31 cellular contexts compared by ENCODE assay signal in the genomic region with DNA sequence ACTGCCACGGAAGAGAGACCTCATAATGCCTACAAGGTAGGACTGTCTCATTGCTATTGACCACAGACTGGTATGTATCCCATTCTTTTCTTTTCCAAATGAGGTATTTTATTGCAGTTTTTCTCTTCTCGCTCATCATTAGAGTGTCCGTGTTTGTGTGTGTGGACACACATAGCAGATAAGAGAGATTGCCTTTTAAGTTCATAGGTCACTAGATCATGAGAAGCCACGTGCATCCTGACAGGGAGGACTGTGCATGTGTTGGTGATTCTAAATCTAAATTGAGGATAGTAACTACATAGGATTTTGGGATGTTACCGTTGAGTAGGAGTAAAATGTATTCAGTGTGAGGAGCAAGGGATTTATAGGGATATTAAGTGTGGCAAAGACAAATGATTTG. TPM values are rescaled to one million over a fixed set of nuclear protein-coding genes. Genes with fewer than 3 reads are reported as not detected.
"Had no signal": no experiment of that assay in that cellular context is flagged by ENCODE, and none has a peak within 500 bp of the region (broad histone marks: within the 10 kb centered on the region; RNA-seq: fewer than 3 reads in every experiment).

No MANE protein-coding gene starts in this region.

- H3K9me3 Mint-ChIP-seq: natural killer cell treated with Interleukin-12 subunit alpha and Interleukin-12 subunit beta and Interleukin-15 and Interleukin-18, amount 100 ng/mL, for 72 hours; neural crest cell; stimulated activated memory B cell treated with anti-CD40 and anti-IgM and Interleukin-4, amounts not matched to agents 10 μg/mL and 1 μg/mL and 100 μg/mL, for 72 hours; stimulated activated naive CD8-positive, alpha-beta T cell treated with anti-CD3 and anti-CD28 coated beads, Interleukin-15, amount 100 ng/mL, for 72 hours; type B pancreatic cell had no signal

- H3K27me3 ChIP-seq: neutrophil, pancreas, spleen, suprapubic skin, testis, tibial artery, transverse colon, upper lobe of right lung, vagina had no signal

- H3K36me3 ChIP-seq: neutrophil, pancreas, spleen, suprapubic skin, tibial artery, transverse colon, upper lobe of right lung, vagina had no signal

- H3K4me1 ChIP-seq: pancreas, psoas muscle, spleen, suprapubic skin, testis, tibial artery, transverse colon, upper lobe of right lung, vagina had no signal

- H3K4me3 Mint-ChIP-seq: naive thymus-derived CD8-positive, alpha-beta T cell; natural killer cell treated with Interleukin-12 subunit alpha and Interleukin-12 subunit beta and Interleukin-15 and Interleukin-18, amount 100 ng/mL, for 72 hours; nephron progenitor cell; neural crest cell; stimulated activated memory B cell treated with anti-CD40 and anti-IgM and Interleukin-4, amounts not matched to agents 10 μg/mL and 1 μg/mL and 100 μg/mL, for 72 hours; stimulated activated naive CD8-positive, alpha-beta T cell treated with anti-CD3 and anti-CD28 coated beads, Interleukin-15, amount 100 ng/mL, for 72 hours; type B pancreatic cell had no signal

- FAIRE-seq: pancreas had no signal

- H3K4me2 ChIP-seq: smooth muscle cell had no signal

- H3K4me3 ChIP-seq: pancreas, psoas muscle, skin epidermis, smooth muscle cell, spleen, suprapubic skin, tibial artery, transverse colon, upper lobe of right lung, vagina had no signal

- H3K27ac Mint-ChIP-seq: naive thymus-derived CD8-positive, alpha-beta T cell; natural killer cell treated with Interleukin-12 subunit alpha and Interleukin-12 subunit beta and Interleukin-15 and Interleukin-18, amount 100 ng/mL, for 72 hours; nephron progenitor cell; stimulated activated memory B cell treated with anti-CD40 and anti-IgM and Interleukin-4, amounts not matched to agents 10 μg/mL and 1 μg/mL and 100 μg/mL, for 72 hours; stimulated activated naive CD8-positive, alpha-beta T cell treated with anti-CD3 and anti-CD28 coated beads, Interleukin-15, amount 100 ng/mL, for 72 hours; type B pancreatic cell had no signal

- H3K36me3 Mint-ChIP-seq: naive thymus-derived CD8-positive, alpha-beta T cell; natural killer cell treated with Interleukin-12 subunit alpha and Interleukin-12 subunit beta and Interleukin-15 and Interleukin-18, amount 100 ng/mL, for 72 hours; stimulated activated memory B cell treated with anti-CD40 and anti-IgM and Interleukin-4, amounts not matched to agents 10 μg/mL and 1 μg/mL and 100 μg/mL, for 72 hours; type B pancreatic cell had no signal

- H3K9me3 ChIP-seq: neutrophil, pancreas, psoas muscle, spleen, suprapubic skin, testis, tibial artery, transverse colon, upper lobe of right lung, vagina had no signal

- H3K4me1 Mint-ChIP-seq: neural crest cell; stimulated activated memory B cell treated with anti-CD40 and anti-IgM and Interleukin-4, amounts not matched to agents 10 μg/mL and 1 μg/mL and 100 μg/mL, for 72 hours; stimulated activated naive CD8-positive, alpha-beta T cell treated with anti-CD3 and anti-CD28 coated beads, Interleukin-15, amount 100 ng/mL, for 72 hours had no signal

- DNase-seq: naive thymus-derived CD8-positive, alpha-beta T cell; nephron progenitor cell; nucleus accumbens; pancreas; psoas muscle; right cardiac atrium; spleen; stimulated activated CD4-positive, alpha-beta T cell treated with anti-CD3 and anti-CD28 coated beads, Interleukin-12 subunit alpha, Interleukin-12 subunit beta, amount 100 ng/mL, for 4 hours; stimulated activated CD4-positive, alpha-beta T cell treated with anti-CD3 and anti-CD28 coated beads, Interleukin-1b, Interleukin-23, amount 100 ng/mL, for 48 hours; stimulated activated CD4-positive, alpha-beta T cell treated with anti-CD3 and anti-CD28 coated beads, Interleukin-4, amount 100 ng/mL, for 1 hour; stimulated activated CD4-positive, alpha-beta T cell treated with anti-CD3 and anti-CD28 coated beads, Interleukin-4, amount 100 ng/mL, for 4 hours; stimulated activated CD8-positive, alpha-beta memory T cell treated with anti-CD3 and anti-CD28 coated beads, Interleukin-4, amount 100 ng/mL, for 48 hours; stimulated activated naive CD4-positive, alpha-beta T cell; stimulated activated naive CD8-positive, alpha-beta T cell treated with anti-CD3 and anti-CD28 coated beads, Interleukin-15, amount 100 ng/mL, for 72 hours; stimulated activated naive CD8-positive, alpha-beta T cell treated with anti-CD3 and anti-CD28 coated beads, Interleukin-15, Interleukin-2, amounts not matched to agents 100 U/mL and 50 U/mL, for 24 hours; substantia nigra; testis; tibial artery; transverse colon; upper lobe of right lung had no signal

- H3K27ac ChIP-seq: neutrophil, pancreas, psoas muscle, skin epidermis, spleen, suprapubic skin, testis, tibial artery, transverse colon, upper lobe of right lung, vagina had no signal

- ATAC-seq: naive thymus-derived CD8-positive, alpha-beta T cell; natural killer cell treated with Interleukin-12 subunit alpha and Interleukin-12 subunit beta and Interleukin-15 and Interleukin-18, amount 100 ng/mL, for 72 hours; pancreas; psoas muscle; right cardiac atrium; sciatic nerve; stimulated activated memory B cell treated with anti-CD40 and anti-IgM and Interleukin-4, amounts not matched to agents 10 μg/mL and 1 μg/mL and 100 μg/mL, for 72 hours; stimulated activated naive CD8-positive, alpha-beta T cell treated with anti-CD3 and anti-CD28 coated beads, Interleukin-15, amount 100 ng/mL, for 72 hours; stimulated activated naive CD8-positive, alpha-beta T cell treated with anti-CD3 and anti-CD28 coated beads, Interleukin-15, Interleukin-2, amounts not matched to agents 100 U/mL and 50 U/mL, for 24 hours; upper lobe of right lung had no signal

- H3K27me3 Mint-ChIP-seq: naive thymus-derived CD8-positive, alpha-beta T cell; stimulated activated naive CD8-positive, alpha-beta T cell treated with anti-CD3 and anti-CD28 coated beads, Interleukin-15, amount 100 ng/mL, for 72 hours; type B pancreatic cell had no signal

RNA-seq across cellular contexts. Expression of a gene that starts 37.3 kb away (rescaled TPM):
- total RNA-seq: neural crest cell, osteocyte had no signal
